Comparison of ENCODE assay signal across 1 cellular context in genomic region chr20:45362804-45363610, GRCh38.
TF ChIP-seq lines count a peak whose summit lies in the region.

Gene SYS1 (plus strand): TSS chr20:45363156. CDS start chr20:45363532, 376 bp downstream.

TF ChIP-seq in liver, 16 proteins besides CTCF, POLR2A, EP300 and RAD21 (continued from another document):
- TF ChIP-seq, protein P1, sequence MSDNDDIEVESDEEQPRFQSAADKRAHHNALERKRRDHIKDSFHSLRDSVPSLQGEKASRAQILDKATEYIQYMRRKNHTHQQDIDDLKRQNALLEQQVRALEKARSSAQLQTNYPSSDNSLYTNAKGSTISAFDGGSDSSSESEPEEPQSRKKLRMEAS (IDR thresholded peaks at IDR 0.05), result peak; percentile 84
- TF ChIP-seq, protein P2, sequence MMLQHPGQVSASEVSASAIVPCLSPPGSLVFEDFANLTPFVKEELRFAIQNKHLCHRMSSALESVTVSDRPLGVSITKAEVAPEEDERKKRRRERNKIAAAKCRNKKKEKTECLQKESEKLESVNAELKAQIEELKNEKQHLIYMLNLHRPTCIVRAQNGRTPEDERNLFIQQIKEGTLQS (IDR thresholded peaks at IDR 0.05), result no peak
- TF ChIP-seq EGR1 (IDR thresholded peaks at IDR 0.05; ENCODE audit: low read depth in 2 of 2) (peak in 1 of 2 donors; percentile 50), SP1 (IDR thresholded peaks at IDR 0.05) (peak; percentile 90), FOXA2 (IDR thresholded peaks at IDR 0.05) (no peak)
